8 cellular contexts compared by ENCODE assay signal in genomic region chr6:33212857-33213165, GRCh38. TPM values are rescaled to one million over a fixed set of nuclear protein-coding genes. Genes with fewer than 3 reads are reported as not detected.
DNase-seq lines count a peak whose midpoint lies in the region; ATAC-seq and TF ChIP-seq lines count a peak whose summit lies in the region.

No MANE protein-coding gene starts in this region.

- H3K9ac ChIP-seq in mucosa of rectum (ENCODE audit: low read depth in 1 of 2, low read length in 2 of 2): peak overlapping the region in 1 of 2 donors; percentile 47

- TF ChIP-seq CTCF in heart left ventricle (IDR thresholded peaks at IDR 0.05): no peak
- no peak for TF ChIP-seq CTCF in cardiac fibroblast (IDR thresholded peaks at IDR 0.05; ENCODE audit: low read depth, low read length)
- TF ChIP-seq CTCF in upper lobe of right lung (IDR thresholded peaks at IDR 0.05): no peak

- WGBS in heart left ventricle, 4 donors: 1 to 6% (median 4%) methylated on average over 6 of the region's 6 CpGs

- intact Hi-C loops in heart left ventricle (cut with DNase I): loop anchor here in 2 of 10 donors (5.0 kb wide), 1 partner anchor 34 kb away; no protein-coding TSS in a partner anchor
- intact Hi-C loops in cardiac septum (cut with DNase I): loop anchor here (2.0 kb wide), 1 partner anchor 36 kb away; no protein-coding TSS in a partner anchor
- intact Hi-C loops in upper lobe of right lung (cut with DNase I): no loop called here

- H3K9me3 ChIP-seq in heart left ventricle (no peaks in the 10 kb centered on the region), mucosa of rectum (ENCODE audit: control insufficient read depth in 2 of 2, low read length in 2 of 2) (no peaks in the 10 kb centered on the region), upper lobe of right lung (no peaks in the 10 kb centered on the region)

- no peak for TF ChIP-seq POLR2A in heart left ventricle (IDR thresholded peaks at IDR 0.05)

- H3K27me3 ChIP-seq in heart left ventricle: peaks cover 0 to 5% (median 0%) of the 10 kb centered on the region in 9 donors
- peaks cover 9 to 28% of the 10 kb centered on the region in 2 donors for H3K27me3 ChIP-seq in mucosa of rectum (ENCODE audit: control insufficient read depth in 2 of 2, insufficient read depth in 2 of 2, low read length in 2 of 2)
- H3K27me3 ChIP-seq in upper lobe of right lung: no peaks in the 10 kb centered on the region

- no peak for ATAC-seq in heart left ventricle
- no peak for ATAC-seq in upper lobe of right lung
- no peak for ATAC-seq in HG03520 (IDR thresholded peaks at IDR 0.05; ENCODE audit: unreplicated experiment)

- DNase-seq in heart left ventricle: no peak
- DNase-seq in cardiac septum (ENCODE audit: low spot score): no peak
- DNase-seq in cardiac fibroblast (ENCODE audit: low read depth in 2 of 2): peak in 1 of 2 donors; percentile 14
- no peak for DNase-seq in upper lobe of right lung
- DNase-seq in NCI-H446 (lab: John Stamatoyannopoulos, UW): no peak
- no peak for DNase-seq in anterior cingulate cortex (lab: John Stamatoyannopoulos, UW)

- H3K4me3 ChIP-seq in heart left ventricle (peak overlapping the region; percentile 21 to 67 (median 56)), cardiac fibroblast (replicated peaks in 1 of 2; ENCODE audit: low read depth in 2 of 2, low read length in 2 of 2) (peak overlapping the region; percentile 59 to 63), mucosa of rectum (ENCODE audit: low read length in 2 of 2) (peak overlapping the region; percentile 55 to 63), upper lobe of right lung (peak overlapping the region; percentile 47)

- H3K27ac ChIP-seq in heart left ventricle (peak overlapping the region in 6 of 12 donors; percentile 10 to 66 (median 46)), mucosa of rectum (ENCODE audit: low read depth in 2 of 2, low read length in 2 of 2) (peak overlapping the region in 1 of 2 donors; percentile 18), upper lobe of right lung (no peak overlapping the region)

- H3K4me1 ChIP-seq in heart left ventricle (peaks cover 0 to 31% (median 17%) of the 10 kb centered on the region in 12 donors), mucosa of rectum (ENCODE audit: control insufficient read depth in 2 of 2, insufficient read depth in 2 of 2, low read length in 2 of 2) (peaks cover 9 to 16% of the 10 kb centered on the region in 2 donors), upper lobe of right lung (peaks cover 25% of the 10 kb centered on the region)

- H3K36me3 ChIP-seq in heart left ventricle (peaks cover 0 to 25% (median 17%) of the 10 kb centered on the region in 9 donors), mucosa of rectum (ENCODE audit: control insufficient read depth in 2 of 2, insufficient read depth in 2 of 2, low read length in 2 of 2) (peaks cover 6 to 10% of the 10 kb centered on the region in 2 donors), upper lobe of right lung (peaks cover 21% of the 10 kb centered on the region)

RNA-seq across cellular contexts. Expression of gene RING1, which starts 4.5 kb away (rescaled TPM):
- total RNA-seq in heart left ventricle (10 to 100 TPM in 8 of 9 donors, 1 to 10 TPM in 1; 8.4 to 32.2 (median 27.3) TPM), cardiac septum (24.5 TPM), upper lobe of right lung (42.0 TPM)
- polyA plus RNA-seq in heart left ventricle: 10 to 100 TPM; 26.2 to 36.9 TPM

RNA-seq across cellular contexts. Expression of gene HSD17B8, which starts 8.4 kb away (rescaled TPM):
- 10 to 100 TPM; 15.8 to 31.7 (median 18.8) TPM for total RNA-seq in heart left ventricle
- polyA plus RNA-seq in heart left ventricle: 10 to 100 TPM; 16.7 to 17.9 TPM
- 9.9 TPM for total RNA-seq in cardiac septum
- 14.7 TPM for total RNA-seq in upper lobe of right lung

RNA-seq across cellular contexts. Expression of gene SLC39A7, which starts 12.1 kb away (rescaled TPM):
- total RNA-seq in heart left ventricle (10 to 100 TPM; 42.4 to 70.4 (median 55.3) TPM), cardiac septum (62.4 TPM), upper lobe of right lung (89.1 TPM)
- 100 to 1,000 TPM in 1 of 2 donors, 10 to 100 TPM in 1; 39.9 to 197 TPM for polyA plus RNA-seq in heart left ventricle

RNA-seq across cellular contexts. Expression of gene RXRB, which starts 12.3 kb away (rescaled TPM):
- total RNA-seq in heart left ventricle (10 to 100 TPM; 20.7 to 39.6 (median 33.4) TPM), cardiac septum (33.5 TPM), upper lobe of right lung (46.6 TPM)
- 10 to 100 TPM; 24.6 to 29.8 TPM for polyA plus RNA-seq in heart left ventricle

RNA-seq across cellular contexts. Expression of gene COL11A2, which starts 20.5 kb away (rescaled TPM):
- total RNA-seq in heart left ventricle: 1 to 10 TPM in 4 of 9 donors, under 1 TPM in 5; 0.42 to 2.3 (median 0.93) TPM
- 1 to 10 TPM in 1 of 2 donors, under 1 TPM in 1; 0.39 to 4.9 TPM for polyA plus RNA-seq in heart left ventricle
- total RNA-seq in cardiac septum: 1.7 TPM
- total RNA-seq in upper lobe of right lung: 1.2 TPM
